ENCODE assay signal across 1 cellular context in the genomic region with DNA sequence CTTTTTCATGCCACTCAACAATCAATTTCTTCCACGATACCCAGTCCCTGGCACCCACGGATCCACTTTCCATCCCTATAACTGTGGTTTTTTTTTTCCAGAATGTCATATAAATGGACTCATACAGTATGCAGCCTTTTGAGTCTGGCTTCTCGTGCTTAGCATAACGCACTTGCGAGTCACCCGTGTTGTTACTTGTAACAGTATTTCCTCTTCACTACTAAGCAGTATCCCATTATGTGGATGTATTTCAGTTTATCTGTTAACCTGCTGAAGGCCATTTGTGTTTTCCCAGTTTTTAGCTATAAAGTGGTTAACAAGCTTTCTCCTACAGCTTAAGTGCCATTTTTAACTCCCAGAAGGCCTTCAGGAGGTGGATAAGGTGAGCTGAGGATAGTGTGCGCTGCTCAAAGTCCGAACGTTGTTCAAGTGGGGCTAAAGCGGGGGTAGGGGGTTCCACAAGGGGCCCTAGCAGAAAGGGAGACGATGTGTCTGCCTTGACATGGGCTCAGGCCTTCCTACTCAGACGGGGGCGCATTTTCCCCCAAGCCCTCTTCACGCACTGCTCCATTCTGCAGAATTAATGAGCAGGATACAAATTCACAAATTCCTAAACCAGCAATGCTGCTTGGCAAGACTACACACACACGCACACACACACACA.
TF ChIP-seq lines count a peak whose summit lies in the region.

No MANE protein-coding gene starts in this region.

TF ChIP-seq in GM23338, 12 proteins besides CTCF, POLR2A, EP300 and RAD21 (continued from another document):
- no peak for TF ChIP-seq EZH2 (IDR thresholded peaks at IDR 0.05; ENCODE audit: low read depth, unreplicated experiment)
- TF ChIP-seq, protein P1, sequence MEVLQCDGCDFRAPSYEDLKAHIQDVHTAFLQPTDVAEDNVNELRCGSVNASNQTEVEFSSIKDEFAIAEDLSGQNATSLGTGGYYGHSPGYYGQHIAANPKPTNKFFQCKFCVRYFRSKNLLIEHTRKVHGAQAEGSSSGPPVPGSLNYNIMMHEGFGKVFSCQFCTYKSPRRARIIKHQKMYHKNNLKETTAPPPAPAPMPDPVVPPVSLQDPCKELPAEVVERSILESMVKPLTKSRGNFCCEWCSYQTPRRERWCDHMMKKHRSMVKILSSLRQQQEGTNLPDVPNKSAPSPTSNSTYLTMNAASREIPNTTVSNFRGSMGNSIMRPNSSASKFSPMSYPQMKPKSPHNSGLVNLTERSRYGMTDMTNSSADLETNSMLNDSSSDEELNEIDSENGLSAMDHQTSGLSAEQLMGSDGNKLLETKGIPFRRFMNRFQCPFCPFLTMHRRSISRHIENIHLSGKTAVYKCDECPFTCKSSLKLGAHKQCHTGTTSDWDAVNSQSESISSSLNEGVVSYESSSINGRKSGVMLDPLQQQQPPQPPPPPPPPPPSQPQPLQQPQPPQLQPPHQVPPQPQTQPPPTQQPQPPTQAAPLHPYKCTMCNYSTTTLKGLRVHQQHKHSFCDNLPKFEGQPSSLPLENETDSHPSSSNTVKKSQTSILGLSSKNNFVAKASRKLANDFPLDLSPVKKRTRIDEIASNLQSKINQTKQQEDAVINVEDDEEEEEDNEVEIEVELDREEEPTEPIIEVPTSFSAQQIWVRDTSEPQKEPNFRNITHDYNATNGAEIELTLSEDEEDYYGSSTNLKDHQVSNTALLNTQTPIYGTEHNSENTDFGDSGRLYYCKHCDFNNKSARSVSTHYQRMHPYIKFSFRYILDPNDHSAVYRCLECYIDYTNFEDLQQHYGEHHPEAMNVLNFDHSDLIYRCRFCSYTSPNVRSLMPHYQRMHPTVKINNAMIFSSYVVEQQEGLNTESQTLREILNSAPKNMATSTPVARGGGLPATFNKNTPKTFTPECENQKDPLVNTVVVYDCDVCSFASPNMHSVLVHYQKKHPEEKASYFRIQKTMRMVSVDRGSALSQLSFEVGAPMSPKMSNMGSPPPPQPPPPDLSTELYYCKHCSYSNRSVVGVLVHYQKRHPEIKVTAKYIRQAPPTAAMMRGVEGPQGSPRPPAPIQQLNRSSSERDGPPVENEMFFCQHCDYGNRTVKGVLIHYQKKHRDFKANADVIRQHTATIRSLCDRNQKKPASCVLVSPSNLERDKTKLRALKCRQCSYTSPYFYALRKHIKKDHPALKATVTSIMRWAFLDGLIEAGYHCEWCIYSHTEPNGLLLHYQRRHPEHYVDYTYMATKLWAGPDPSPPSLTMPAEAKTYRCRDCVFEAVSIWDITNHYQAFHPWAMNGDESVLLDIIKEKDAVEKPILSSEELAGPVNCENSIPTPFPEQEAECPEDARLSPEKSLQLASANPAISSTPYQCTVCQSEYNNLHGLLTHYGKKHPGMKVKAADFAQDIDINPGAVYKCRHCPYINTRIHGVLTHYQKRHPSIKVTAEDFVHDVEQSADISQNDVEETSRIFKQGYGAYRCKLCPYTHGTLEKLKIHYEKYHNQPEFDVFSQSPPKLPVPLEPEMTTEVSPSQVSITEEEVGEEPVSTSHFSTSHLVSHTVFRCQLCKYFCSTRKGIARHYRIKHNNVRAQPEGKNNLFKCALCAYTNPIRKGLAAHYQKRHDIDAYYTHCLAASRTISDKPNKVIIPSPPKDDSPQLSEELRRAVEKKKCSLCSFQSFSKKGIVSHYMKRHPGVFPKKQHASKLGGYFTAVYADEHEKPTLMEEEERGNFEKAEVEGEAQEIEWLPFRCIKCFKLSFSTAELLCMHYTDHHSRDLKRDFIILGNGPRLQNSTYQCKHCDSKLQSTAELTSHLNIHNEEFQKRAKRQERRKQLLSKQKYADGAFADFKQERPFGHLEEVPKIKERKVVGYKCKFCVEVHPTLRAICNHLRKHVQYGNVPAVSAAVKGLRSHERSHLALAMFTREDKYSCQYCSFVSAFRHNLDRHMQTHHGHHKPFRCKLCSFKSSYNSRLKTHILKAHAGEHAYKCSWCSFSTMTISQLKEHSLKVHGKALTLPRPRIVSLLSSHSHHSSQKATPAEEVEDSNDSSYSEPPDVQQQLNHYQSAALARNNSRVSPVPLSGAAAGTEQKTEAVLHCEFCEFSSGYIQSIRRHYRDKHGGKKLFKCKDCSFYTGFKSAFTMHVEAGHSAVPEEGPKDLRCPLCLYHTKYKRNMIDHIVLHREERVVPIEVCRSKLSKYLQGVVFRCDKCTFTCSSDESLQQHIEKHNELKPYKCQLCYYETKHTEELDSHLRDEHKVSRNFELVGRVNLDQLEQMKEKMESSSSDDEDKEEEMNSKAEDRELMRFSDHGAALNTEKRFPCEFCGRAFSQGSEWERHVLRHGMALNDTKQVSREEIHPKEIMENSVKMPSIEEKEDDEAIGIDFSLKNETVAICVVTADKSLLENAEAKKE (CRISPR knock-in tag; IDR thresholded peaks at IDR 0.05) = no peak
- TF ChIP-seq EZH2phosphoT487 (IDR thresholded peaks at IDR 0.05; ENCODE audit: unreplicated experiment) = no peak
- no peak for TF ChIP-seq ZNF114 (CRISPR knock-in tag; IDR thresholded peaks at IDR 0.05)
- no peak for TF ChIP-seq NANOG (IDR thresholded peaks at IDR 0.05; ENCODE audit: borderline replicate concordance)
- TF ChIP-seq, protein P2, sequence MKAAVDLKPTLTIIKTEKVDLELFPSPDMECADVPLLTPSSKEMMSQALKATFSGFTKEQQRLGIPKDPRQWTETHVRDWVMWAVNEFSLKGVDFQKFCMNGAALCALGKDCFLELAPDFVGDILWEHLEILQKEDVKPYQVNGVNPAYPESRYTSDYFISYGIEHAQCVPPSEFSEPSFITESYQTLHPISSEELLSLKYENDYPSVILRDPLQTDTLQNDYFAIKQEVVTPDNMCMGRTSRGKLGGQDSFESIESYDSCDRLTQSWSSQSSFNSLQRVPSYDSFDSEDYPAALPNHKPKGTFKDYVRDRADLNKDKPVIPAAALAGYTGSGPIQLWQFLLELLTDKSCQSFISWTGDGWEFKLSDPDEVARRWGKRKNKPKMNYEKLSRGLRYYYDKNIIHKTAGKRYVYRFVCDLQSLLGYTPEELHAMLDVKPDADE (IDR thresholded peaks at IDR 0.05) = no peak
- TF ChIP-seq, protein P3, sequence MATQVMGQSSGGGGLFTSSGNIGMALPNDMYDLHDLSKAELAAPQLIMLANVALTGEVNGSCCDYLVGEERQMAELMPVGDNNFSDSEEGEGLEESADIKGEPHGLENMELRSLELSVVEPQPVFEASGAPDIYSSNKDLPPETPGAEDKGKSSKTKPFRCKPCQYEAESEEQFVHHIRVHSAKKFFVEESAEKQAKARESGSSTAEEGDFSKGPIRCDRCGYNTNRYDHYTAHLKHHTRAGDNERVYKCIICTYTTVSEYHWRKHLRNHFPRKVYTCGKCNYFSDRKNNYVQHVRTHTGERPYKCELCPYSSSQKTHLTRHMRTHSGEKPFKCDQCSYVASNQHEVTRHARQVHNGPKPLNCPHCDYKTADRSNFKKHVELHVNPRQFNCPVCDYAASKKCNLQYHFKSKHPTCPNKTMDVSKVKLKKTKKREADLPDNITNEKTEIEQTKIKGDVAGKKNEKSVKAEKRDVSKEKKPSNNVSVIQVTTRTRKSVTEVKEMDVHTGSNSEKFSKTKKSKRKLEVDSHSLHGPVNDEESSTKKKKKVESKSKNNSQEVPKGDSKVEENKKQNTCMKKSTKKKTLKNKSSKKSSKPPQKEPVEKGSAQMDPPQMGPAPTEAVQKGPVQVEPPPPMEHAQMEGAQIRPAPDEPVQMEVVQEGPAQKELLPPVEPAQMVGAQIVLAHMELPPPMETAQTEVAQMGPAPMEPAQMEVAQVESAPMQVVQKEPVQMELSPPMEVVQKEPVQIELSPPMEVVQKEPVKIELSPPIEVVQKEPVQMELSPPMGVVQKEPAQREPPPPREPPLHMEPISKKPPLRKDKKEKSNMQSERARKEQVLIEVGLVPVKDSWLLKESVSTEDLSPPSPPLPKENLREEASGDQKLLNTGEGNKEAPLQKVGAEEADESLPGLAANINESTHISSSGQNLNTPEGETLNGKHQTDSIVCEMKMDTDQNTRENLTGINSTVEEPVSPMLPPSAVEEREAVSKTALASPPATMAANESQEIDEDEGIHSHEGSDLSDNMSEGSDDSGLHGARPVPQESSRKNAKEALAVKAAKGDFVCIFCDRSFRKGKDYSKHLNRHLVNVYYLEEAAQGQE (IDR thresholded peaks at IDR 0.05; ENCODE audit: unreplicated experiment) = no peak
